ENCODE assay signal across 16 cellular contexts in the genomic region with DNA sequence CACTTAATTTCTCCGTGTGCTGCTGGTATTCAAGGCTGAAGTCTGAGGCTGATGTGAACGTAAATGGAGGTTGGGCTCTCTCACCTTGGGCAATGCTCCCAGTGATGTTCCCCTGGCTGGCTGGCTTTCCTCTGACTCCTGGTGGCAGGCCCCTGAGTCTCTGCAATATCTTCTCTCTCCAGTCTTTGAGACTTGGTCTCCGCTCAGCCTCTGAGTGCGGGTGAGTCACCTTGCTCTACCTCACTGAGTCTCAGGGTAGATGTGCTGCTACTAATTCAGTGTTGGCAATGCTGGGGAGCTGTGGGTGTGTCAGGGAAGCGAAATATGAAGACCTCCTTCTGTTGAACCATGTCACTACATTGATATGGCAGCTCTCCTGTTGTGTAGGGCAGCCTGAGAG.
"Had no signal": no experiment of that assay in that cellular context is flagged by ENCODE, and none has a peak within 500 bp of the region (broad histone marks: within the 10 kb centered on the region; RNA-seq: fewer than 3 reads in every experiment).

No MANE protein-coding gene starts in this region.

- H3K27me3 ChIP-seq: gastroesophageal sphincter, neutrophil, tibial nerve had no signal

- H3K36me3 ChIP-seq: gastroesophageal sphincter, neutrophil, tibial nerve had no signal

- H3K9me3 ChIP-seq: gastroesophageal sphincter, neutrophil, tibial nerve had no signal

- H3K4me3 ChIP-seq: coronary artery, gastroesophageal sphincter, lung, tibial nerve had no signal

- H3K27ac ChIP-seq: coronary artery, gastroesophageal sphincter, neutrophil, tibial nerve had no signal

- H3K4me1 ChIP-seq: gastroesophageal sphincter, tibial nerve had no signal

- H3K36me3 Mint-ChIP-seq: naive thymus-derived CD4-positive, alpha-beta T cell; stimulated activated memory B cell treated with anti-CD40 and anti-IgM and Interleukin-4, amounts not matched to agents 10 μg/mL and 1 μg/mL and 100 μg/mL, for 72 hours had no signal

- H3K4me3 Mint-ChIP-seq: activated CD4-positive, alpha-beta memory T cell treated with anti-CD3 and anti-CD28 coated beads, Interleukin-2, amount 10 ng/mL, durations not matched to agents 7 days and 5 days; activated naive CD8-positive, alpha-beta T cell treated with anti-CD3 and anti-CD28 coated beads, Interleukin-2, amount 50 U/mL, for 24 hours; activated T-cell treated with anti-CD3 and anti-CD28 coated beads, Interleukin-2, amount 50 U/mL, for 72 hours; naive thymus-derived CD4-positive, alpha-beta T cell; stimulated activated memory B cell treated with anti-CD40 and anti-IgM and Interleukin-4, amounts not matched to agents 10 μg/mL and 1 μg/mL and 100 μg/mL, for 72 hours; T-helper 2 cell treated with Interferon-gamma antibody and Interleukin-4, amounts not matched to agents 5 μg/mL and 100 μg/mL, for 36 hours had no signal

- H3K27ac Mint-ChIP-seq: activated CD4-positive, alpha-beta memory T cell treated with anti-CD3 and anti-CD28 coated beads, Interleukin-2, amount 10 ng/mL, durations not matched to agents 7 days and 5 days; activated naive CD8-positive, alpha-beta T cell treated with anti-CD3 and anti-CD28 coated beads, Interleukin-2, amount 50 U/mL, for 24 hours; activated T-cell treated with anti-CD3 and anti-CD28 coated beads, Interleukin-2, amount 50 U/mL, for 72 hours; naive thymus-derived CD4-positive, alpha-beta T cell; stimulated activated memory B cell treated with anti-CD40 and anti-IgM and Interleukin-4, amounts not matched to agents 10 μg/mL and 1 μg/mL and 100 μg/mL, for 72 hours; T-helper 2 cell treated with Interferon-gamma antibody and Interleukin-4, amounts not matched to agents 5 μg/mL and 100 μg/mL, for 36 hours had no signal

- ATAC-seq: activated naive CD8-positive, alpha-beta T cell treated with anti-CD3 and anti-CD28 coated beads, Interleukin-2, amount 50 U/mL, for 24 hours; activated T-cell treated with anti-CD3 and anti-CD28 coated beads, Interleukin-2, amount 50 U/mL, for 72 hours; gastroesophageal sphincter; naive thymus-derived CD4-positive, alpha-beta T cell; right cardiac atrium; stimulated activated memory B cell treated with anti-CD40 and anti-IgM and Interleukin-4, amounts not matched to agents 10 μg/mL and 1 μg/mL and 100 μg/mL, for 72 hours had no signal

- H3K9me3 Mint-ChIP-seq: activated CD4-positive, alpha-beta memory T cell treated with anti-CD3 and anti-CD28 coated beads, Interleukin-2, amount 10 ng/mL, durations not matched to agents 7 days and 5 days; activated naive CD8-positive, alpha-beta T cell treated with anti-CD3 and anti-CD28 coated beads, Interleukin-2, amount 50 U/mL, for 24 hours; activated T-cell treated with anti-CD3 and anti-CD28 coated beads, Interleukin-2, amount 50 U/mL, for 72 hours; stimulated activated memory B cell treated with anti-CD40 and anti-IgM and Interleukin-4, amounts not matched to agents 10 μg/mL and 1 μg/mL and 100 μg/mL, for 72 hours; T-helper 2 cell treated with Interferon-gamma antibody and Interleukin-4, amounts not matched to agents 5 μg/mL and 100 μg/mL, for 36 hours had no signal

- DNase-seq: activated CD4-positive, alpha-beta memory T cell treated with anti-CD3 and anti-CD28 coated beads, Interleukin-2, amount 10 ng/mL, durations not matched to agents 7 days and 5 days; activated naive CD8-positive, alpha-beta T cell treated with anti-CD3 and anti-CD28 coated beads, Interleukin-2, amount 50 U/mL, for 24 hours; activated T-cell treated with anti-CD3 and anti-CD28 coated beads, Interleukin-2, amount 50 U/mL, for 72 hours; central memory CD4-positive, alpha-beta T cell; effector CD4-positive, alpha-beta T cell; naive thymus-derived CD4-positive, alpha-beta T cell; right cardiac atrium; stimulated activated CD4-positive, alpha-beta T cell treated with anti-CD3 and anti-CD28 coated beads, Interleukin-1b, Interleukin-23, amount 100 ng/mL, for 48 hours; SW 1271 had no signal

- H3K27me3 Mint-ChIP-seq: stimulated activated memory B cell treated with anti-CD40 and anti-IgM and Interleukin-4, amounts not matched to agents 10 μg/mL and 1 μg/mL and 100 μg/mL, for 72 hours had no signal
